Comparison of ENCODE assay signal across 1 cellular context in the genomic region with DNA sequence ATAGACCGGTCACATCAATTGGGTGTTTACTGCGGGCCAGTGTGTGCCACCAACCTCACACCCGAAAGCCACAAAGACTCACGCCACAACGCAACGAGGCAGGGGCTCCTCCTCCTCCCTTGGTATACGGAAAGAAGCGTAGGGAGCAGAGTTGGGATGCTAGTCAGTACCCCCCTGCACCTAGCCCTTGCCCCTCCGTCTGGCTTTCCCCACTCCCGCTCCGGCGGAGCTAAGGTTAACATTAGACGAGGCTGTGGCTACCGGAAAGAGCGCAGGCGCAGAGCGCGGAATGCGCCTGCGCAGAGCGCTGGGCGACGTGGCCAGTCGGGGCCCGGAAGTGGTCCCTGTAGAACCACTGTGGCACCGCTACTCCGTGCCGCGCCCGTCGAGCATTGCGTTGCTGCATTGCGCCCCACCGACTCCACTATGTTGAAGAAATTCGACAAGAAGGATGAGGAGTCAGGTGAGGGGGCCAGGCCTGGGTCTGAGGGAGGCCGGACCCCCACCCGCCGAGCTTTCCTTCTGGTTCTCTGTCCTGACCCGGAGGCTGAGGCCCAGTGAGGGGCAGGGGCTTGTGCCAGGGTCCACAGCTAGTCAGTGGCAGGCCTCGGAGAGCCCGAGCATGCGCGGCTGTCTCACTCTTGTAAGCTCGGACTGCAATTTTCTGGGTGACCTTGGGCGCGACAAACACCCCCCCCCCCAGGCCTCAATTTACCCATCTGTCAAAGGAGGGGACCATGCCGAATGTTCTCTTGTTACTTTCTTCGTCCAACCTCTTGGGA.
TF ChIP-seq lines count a peak whose summit lies in the region.

A gene with protein sequence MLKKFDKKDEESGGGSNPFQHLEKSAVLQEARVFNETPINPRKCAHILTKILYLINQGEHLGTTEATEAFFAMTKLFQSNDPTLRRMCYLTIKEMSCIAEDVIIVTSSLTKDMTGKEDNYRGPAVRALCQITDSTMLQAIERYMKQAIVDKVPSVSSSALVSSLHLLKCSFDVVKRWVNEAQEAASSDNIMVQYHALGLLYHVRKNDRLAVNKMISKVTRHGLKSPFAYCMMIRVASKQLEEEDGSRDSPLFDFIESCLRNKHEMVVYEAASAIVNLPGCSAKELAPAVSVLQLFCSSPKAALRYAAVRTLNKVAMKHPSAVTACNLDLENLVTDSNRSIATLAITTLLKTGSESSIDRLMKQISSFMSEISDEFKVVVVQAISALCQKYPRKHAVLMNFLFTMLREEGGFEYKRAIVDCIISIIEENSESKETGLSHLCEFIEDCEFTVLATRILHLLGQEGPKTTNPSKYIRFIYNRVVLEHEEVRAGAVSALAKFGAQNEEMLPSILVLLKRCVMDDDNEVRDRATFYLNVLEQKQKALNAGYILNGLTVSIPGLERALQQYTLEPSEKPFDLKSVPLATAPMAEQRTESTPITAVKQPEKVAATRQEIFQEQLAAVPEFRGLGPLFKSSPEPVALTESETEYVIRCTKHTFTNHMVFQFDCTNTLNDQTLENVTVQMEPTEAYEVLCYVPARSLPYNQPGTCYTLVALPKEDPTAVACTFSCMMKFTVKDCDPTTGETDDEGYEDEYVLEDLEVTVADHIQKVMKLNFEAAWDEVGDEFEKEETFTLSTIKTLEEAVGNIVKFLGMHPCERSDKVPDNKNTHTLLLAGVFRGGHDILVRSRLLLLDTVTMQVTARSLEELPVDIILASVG (plus strand): TSS at position 323 of the 782 bp plus-strand sequence. CDS start 104 bp downstream, at position 427.

TF ChIP-seq in K562, 482 proteins besides CTCF, POLR2A, EP300 and RAD21 (continued from another document and continues in another):
- 0 out of 2 replicates have a peak, but pooled peaks have one; percentile 39 for TF ChIP-seq ATF6 (CRISPR knock-in tag; IDR thresholded peaks at IDR 0.05)
- TF ChIP-seq, protein P1, sequence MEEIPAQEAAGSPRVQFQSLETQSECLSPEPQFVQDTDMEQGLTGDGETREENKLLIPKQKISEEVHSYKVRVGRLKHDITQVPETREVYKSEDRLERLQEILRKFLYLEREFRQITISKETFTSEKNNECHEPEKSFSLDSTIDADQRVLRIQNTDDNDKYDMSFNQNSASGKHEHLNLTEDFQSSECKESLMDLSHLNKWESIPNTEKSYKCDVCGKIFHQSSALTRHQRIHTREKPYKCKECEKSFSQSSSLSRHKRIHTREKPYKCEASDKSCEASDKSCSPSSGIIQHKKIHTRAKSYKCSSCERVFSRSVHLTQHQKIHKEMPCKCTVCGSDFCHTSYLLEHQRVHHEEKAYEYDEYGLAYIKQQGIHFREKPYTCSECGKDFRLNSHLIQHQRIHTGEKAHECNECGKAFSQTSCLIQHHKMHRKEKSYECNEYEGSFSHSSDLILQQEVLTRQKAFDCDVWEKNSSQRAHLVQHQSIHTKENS (CRISPR knock-in tag; IDR thresholded peaks at IDR 0.05): no peak
- 0 out of 2 replicates have a peak, but pooled peaks have one; percentile 0 for TF ChIP-seq SMC3 (conservative IDR thresholded peaks at IDR 0.05; ENCODE audit: insufficient read depth, low read depth, low read length)
- no peak for TF ChIP-seq ZC3H8 (IDR thresholded peaks at IDR 0.05)
- no peak for TF ChIP-seq ASH1L (IDR thresholded peaks at IDR 0.05; ENCODE audit: borderline replicate concordance, low read depth, partially characterized antibody)
- TF ChIP-seq POLR2H (tag; IDR thresholded peaks at IDR 0.05; ENCODE audit: low read depth): peak; percentile 72
- no peak for TF ChIP-seq RNF2 (IDR thresholded peaks at IDR 0.05)
- no peak for TF ChIP-seq SMAD3 (CRISPR knock-in tag; conservative IDR thresholded peaks at IDR 0.05)
- TF ChIP-seq ZC3H11A (IDR thresholded peaks at IDR 0.05; ENCODE audit: low read depth, low read length): no peak
- TF ChIP-seq NCOR1 (IDR thresholded peaks at IDR 0.05): no peak
- TF ChIP-seq ZFPM2 (CRISPR knock-in tag; IDR thresholded peaks at IDR 0.05): no peak
- no peak for TF ChIP-seq PURB (CRISPR knock-in tag; IDR thresholded peaks at IDR 0.05; ENCODE audit: low read depth)
- no peak for TF ChIP-seq HDAC8 (tag; IDR thresholded peaks at IDR 0.05)
- TF ChIP-seq DACH1 (IDR thresholded peaks at IDR 0.05; ENCODE audit: partially characterized antibody): no peak
- TF ChIP-seq ZNF3 (CRISPR knock-in tag; IDR thresholded peaks at IDR 0.05): no peak
- TF ChIP-seq, protein P2, sequence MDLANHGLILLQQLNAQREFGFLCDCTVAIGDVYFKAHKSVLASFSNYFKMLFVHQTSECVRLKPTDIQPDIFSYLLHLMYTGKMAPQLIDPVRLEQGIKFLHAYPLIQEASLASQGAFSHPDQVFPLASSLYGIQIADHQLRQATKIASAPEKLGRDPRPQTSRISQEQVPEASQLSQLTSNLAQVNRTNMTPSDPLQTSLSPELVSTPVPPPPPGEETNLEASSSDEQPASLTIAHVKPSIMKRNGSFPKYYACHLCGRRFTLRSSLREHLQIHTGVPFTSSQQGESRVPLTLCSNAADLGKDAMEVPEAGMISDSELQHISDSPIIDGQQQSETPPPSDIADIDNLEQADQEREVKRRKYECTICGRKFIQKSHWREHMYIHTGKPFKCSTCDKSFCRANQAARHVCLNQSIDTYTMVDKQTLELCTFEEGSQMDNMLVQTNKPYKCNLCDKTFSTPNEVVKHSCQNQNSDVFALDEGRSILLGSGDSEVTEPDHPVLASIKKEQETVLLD (IDR thresholded peaks at IDR 0.05): peak; percentile 85
- 0 out of 4 replicates have a peak, but pooled peaks of 1 of the 2 experiments have one; percentile 2 for TF ChIP-seq MLLT1 (IDR thresholded peaks at IDR 0.05)
- peak; percentile 93 for TF ChIP-seq TAF1 (IDR thresholded peaks at IDR 0.05; ENCODE audit: control insufficient read depth, extremely low read depth, insufficient read depth, low read length, severe bottlenecking)
- TF ChIP-seq, protein P3, sequence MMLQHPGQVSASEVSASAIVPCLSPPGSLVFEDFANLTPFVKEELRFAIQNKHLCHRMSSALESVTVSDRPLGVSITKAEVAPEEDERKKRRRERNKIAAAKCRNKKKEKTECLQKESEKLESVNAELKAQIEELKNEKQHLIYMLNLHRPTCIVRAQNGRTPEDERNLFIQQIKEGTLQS (IDR thresholded peaks at IDR 0.05): no peak
- TF ChIP-seq, protein P3 (CRISPR knock-in tag; conservative IDR thresholded peaks at IDR 0.05): 0 out of 2 replicates have a peak, but pooled peaks have one; percentile 27
- TF ChIP-seq RBM22 (IDR thresholded peaks at IDR 0.05; ENCODE audit: low read depth, low read length, poor library complexity, severe bottlenecking): no peak
- TF ChIP-seq U2AF1 (optimal IDR thresholded peaks at IDR 0.05; ENCODE audit: low read depth, low read length): no peak
- no peak for TF ChIP-seq KLF10 (CRISPR knock-in tag; IDR thresholded peaks at IDR 0.05)
- no peak for TF ChIP-seq ETS2 (tag; IDR thresholded peaks at IDR 0.05; ENCODE audit: borderline replicate concordance, poor library complexity, severe bottlenecking)
- no peak for TF ChIP-seq FOXM1 (IDR thresholded peaks at IDR 0.05; ENCODE audit: low read depth)
- TF ChIP-seq FOXM1 (CRISPR knock-in tag; IDR thresholded peaks at IDR 0.05; ENCODE audit: low read depth): no peak
- TF ChIP-seq, protein P4, sequence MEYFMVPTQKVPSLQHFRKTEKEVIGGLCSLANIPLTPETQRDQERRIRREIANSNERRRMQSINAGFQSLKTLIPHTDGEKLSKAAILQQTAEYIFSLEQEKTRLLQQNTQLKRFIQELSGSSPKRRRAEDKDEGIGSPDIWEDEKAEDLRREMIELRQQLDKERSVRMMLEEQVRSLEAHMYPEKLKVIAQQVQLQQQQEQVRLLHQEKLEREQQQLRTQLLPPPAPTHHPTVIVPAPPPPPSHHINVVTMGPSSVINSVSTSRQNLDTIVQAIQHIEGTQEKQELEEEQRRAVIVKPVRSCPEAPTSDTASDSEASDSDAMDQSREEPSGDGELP (CRISPR knock-in tag; IDR thresholded peaks at IDR 0.05; ENCODE audit: borderline replicate concordance): peak; percentile 30; the same call in 1 of the 2 replicates
- TF ChIP-seq ZNF263 (CRISPR knock-in tag; IDR thresholded peaks at IDR 0.05; ENCODE audit: borderline replicate concordance): no peak
- TF ChIP-seq SOX6 (IDR thresholded peaks at IDR 0.05): peak; percentile 15; the same call in 1 of the 2 replicates
- no peak for TF ChIP-seq SMARCB1 (IDR thresholded peaks at IDR 0.05; ENCODE audit: insufficient read length, low read depth)
- no peak for TF ChIP-seq SIRT6 (IDR thresholded peaks at IDR 0.05; ENCODE audit: low read depth, low read length)
- TF ChIP-seq ZNF165 (CRISPR knock-in tag; IDR thresholded peaks at IDR 0.05; ENCODE audit: borderline replicate concordance): no peak
- TF ChIP-seq ZNF224 (CRISPR knock-in tag; IDR thresholded peaks at IDR 0.05): no peak
- TF ChIP-seq, protein P5, sequence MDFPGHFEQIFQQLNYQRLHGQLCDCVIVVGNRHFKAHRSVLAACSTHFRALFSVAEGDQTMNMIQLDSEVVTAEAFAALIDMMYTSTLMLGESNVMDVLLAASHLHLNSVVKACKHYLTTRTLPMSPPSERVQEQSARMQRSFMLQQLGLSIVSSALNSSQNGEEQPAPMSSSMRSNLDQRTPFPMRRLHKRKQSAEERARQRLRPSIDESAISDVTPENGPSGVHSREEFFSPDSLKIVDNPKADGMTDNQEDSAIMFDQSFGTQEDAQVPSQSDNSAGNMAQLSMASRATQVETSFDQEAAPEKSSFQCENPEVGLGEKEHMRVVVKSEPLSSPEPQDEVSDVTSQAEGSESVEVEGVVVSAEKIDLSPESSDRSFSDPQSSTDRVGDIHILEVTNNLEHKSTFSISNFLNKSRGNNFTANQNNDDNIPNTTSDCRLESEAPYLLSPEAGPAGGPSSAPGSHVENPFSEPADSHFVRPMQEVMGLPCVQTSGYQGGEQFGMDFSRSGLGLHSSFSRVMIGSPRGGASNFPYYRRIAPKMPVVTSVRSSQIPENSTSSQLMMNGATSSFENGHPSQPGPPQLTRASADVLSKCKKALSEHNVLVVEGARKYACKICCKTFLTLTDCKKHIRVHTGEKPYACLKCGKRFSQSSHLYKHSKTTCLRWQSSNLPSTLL (IDR thresholded peaks at IDR 0.05): no peak
- TF ChIP-seq MTA2 (IDR thresholded peaks at IDR 0.05; ENCODE audit: low read depth): no peak
- peak; percentile 46; the same call in 1 of the 2 replicates for TF ChIP-seq HCFC1 (IDR thresholded peaks at IDR 0.05; ENCODE audit: low read depth, low read length)
- TF ChIP-seq, protein P6, sequence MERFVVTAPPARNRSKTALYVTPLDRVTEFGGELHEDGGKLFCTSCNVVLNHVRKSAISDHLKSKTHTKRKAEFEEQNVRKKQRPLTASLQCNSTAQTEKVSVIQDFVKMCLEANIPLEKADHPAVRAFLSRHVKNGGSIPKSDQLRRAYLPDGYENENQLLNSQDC (CRISPR knock-in tag; IDR thresholded peaks at IDR 0.05): no peak
- TF ChIP-seq ZNF253 (CRISPR knock-in tag; conservative IDR thresholded peaks at IDR 0.05): no peak
- TF ChIP-seq TBP (optimal IDR thresholded peaks at IDR 0.05; ENCODE audit: low read depth, low read length): peak; percentile 84
- TF ChIP-seq TARDBP (IDR thresholded peaks at IDR 0.05): no peak
- peak; percentile 98 for TF ChIP-seq POLR2G (IDR thresholded peaks at IDR 0.05; ENCODE audit: low read depth, low read length)
- TF ChIP-seq, protein P7, sequence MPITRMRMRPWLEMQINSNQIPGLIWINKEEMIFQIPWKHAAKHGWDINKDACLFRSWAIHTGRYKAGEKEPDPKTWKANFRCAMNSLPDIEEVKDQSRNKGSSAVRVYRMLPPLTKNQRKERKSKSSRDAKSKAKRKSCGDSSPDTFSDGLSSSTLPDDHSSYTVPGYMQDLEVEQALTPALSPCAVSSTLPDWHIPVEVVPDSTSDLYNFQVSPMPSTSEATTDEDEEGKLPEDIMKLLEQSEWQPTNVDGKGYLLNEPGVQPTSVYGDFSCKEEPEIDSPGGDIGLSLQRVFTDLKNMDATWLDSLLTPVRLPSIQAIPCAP (CRISPR knock-in tag; IDR thresholded peaks at IDR 0.05; ENCODE audit: borderline replicate concordance): no peak
- TF ChIP-seq NFE2 (IDR thresholded peaks at IDR 0.05; ENCODE audit: low read depth): no peak
- no peak for TF ChIP-seq ZNF77 (CRISPR knock-in tag; IDR thresholded peaks at IDR 0.05)
- TF ChIP-seq THRA (IDR thresholded peaks at IDR 0.05): no peak
- no peak for TF ChIP-seq SNIP1 (IDR thresholded peaks at IDR 0.05; ENCODE audit: low read depth)
- TF ChIP-seq ZNF134 (CRISPR knock-in tag; conservative IDR thresholded peaks at IDR 0.05): no peak
